11 cellular contexts compared by ENCODE assay signal in the genomic region with DNA sequence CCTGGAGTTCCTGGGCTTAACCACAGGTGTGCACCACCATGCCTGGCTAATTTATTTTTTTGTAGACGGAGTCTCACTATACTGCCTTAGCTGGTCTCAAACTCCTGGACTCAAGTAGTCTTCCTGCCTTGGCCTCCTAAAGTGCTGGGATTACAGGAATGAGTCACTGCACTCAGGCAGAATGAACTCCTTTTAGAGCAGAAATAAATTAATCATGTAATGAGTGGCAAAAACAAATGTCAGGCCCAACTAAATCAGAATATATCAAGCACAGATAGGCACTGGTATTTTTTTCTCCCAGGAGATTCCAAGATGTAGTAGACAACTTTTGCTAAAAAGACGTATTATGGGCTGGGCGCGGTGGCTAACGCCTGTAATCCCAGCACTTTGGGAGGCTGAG. TPM values are rescaled to one million over a fixed set of nuclear protein-coding genes. Genes with fewer than 3 reads are reported as not detected.
DNase-seq lines count a peak whose midpoint lies in the region; ATAC-seq, FAIRE-seq and TF ChIP-seq lines count a peak whose summit lies in the region.
"Had no signal": no experiment of that assay in that cellular context is flagged by ENCODE, and none has a peak within 500 bp of the region (broad histone marks: within the 10 kb centered on the region; RNA-seq: fewer than 3 reads in every experiment).

No MANE protein-coding gene starts in this region.

- H3K4me2 ChIP-seq in BLaER1 treated with 17β-estradiol and CSF1 and Interleukin-3, amounts not matched to agents 10 nM and 100 nM: peak overlapping the region; percentile 80 to 98 (median 93)
- H3K4me2 ChIP-seq in HCT116 (ENCODE audit: low read length) (peak overlapping the region; percentile 89; the same call in 1 of the 2 replicates), trophoblast cell (ENCODE audit: low read length) (no peak overlapping the region)

- H3K9me2 ChIP-seq in HCT116 (ENCODE audit: insufficient read depth): no peaks in the 10 kb centered on the region

- H2AFZ ChIP-seq in HCT116 (ENCODE audit: low read depth, low read length, poor library complexity, severe bottlenecking): no peak overlapping the region
- H2AFZ ChIP-seq in trophoblast cell (ENCODE audit: insufficient read depth, low read length, poor library complexity): no peak overlapping the region

- WGBS in trophoblast cell (ENCODE audit: extremely low coverage, insufficient coverage, insufficient read length): no CpG with 5 or more reads among the region's 5 CpGs

- peaks cover 30 to 50% (median 39%) of the 10 kb centered on the region in 10 experiments for H3K4me1 ChIP-seq in BLaER1 treated with 17β-estradiol and CSF1 and Interleukin-3, amounts not matched to agents 10 nM and 100 nM
- H3K4me1 ChIP-seq in HCT116 (ENCODE audit: control insufficient read depth in 1 of 2, insufficient read depth in 2 of 2, low read length in 2 of 2) (peaks cover 0 to 21% of the 10 kb centered on the region in 2 experiments; a peak in 3 of 4 replicates), trophoblast cell (ENCODE audit: control insufficient read depth in 1 of 2, insufficient read depth in 2 of 2, low read length in 2 of 2) (peaks cover 3 to 6% of the 10 kb centered on the region in 2 experiments)

- POLR2A ChIA-PET in HCT116 (lab: Charles Lee): interaction anchor here (0.7 to 1.2 kb wide), 4 partner anchors 46 to 221 kb away, joined by 3 to 5 read pairs (median 4); no protein-coding TSS in a partner anchor
- POLR2A ChIA-PET in activated CD8-positive, alpha-beta T cell treated with anti-CD3 and anti-CD28 coated beads for 36 hours (lab: Charles Lee): interaction anchor here (0.6 to 5.0 kb wide), 11 partner anchors 8 to 186 kb away, joined by 3 to 63 read pairs (median 4); a partner anchor contains a TSS

- H3K27ac Mint-ChIP-seq in activated CD8-positive, alpha-beta T cell treated with anti-CD3 and anti-CD28 coated beads for 36 hours: peak overlapping the region; percentile 100

- TF ChIP-seq CTCF in HCT116 (IDR thresholded peaks at IDR 0.05 in 2 of 3, conservative IDR thresholded peaks at IDR 0.05 in 1 of 3; ENCODE audit: borderline replicate concordance in 1 of 3, insufficient read depth in 1 of 3, low read depth in 2 of 3, low read length in 2 of 3): no peak
- no peak for TF ChIP-seq CTCF in activated CD8-positive, alpha-beta T cell treated with anti-CD3 and anti-CD28 coated beads for 36 hours (IDR thresholded peaks at IDR 0.05)

- CTCF ChIA-PET in HCT116 (lab: Charles Lee): no interaction called here
- CTCF ChIA-PET in activated CD8-positive, alpha-beta T cell treated with anti-CD3 and anti-CD28 coated beads for 36 hours (lab: Charles Lee): interaction anchor here (1.5 to 2.0 kb wide), 2 partner anchors 9 to 174 kb away, joined by 7 to 9 read pairs; no protein-coding TSS in a partner anchor

- H2BK12ac ChIP-seq in trophoblast cell (ENCODE audit: low read length): no peak overlapping the region

- no peak overlapping the region for H2BK120ac ChIP-seq in trophoblast cell (ENCODE audit: insufficient read depth, low read length, poor library complexity)

- H4K20me1 ChIP-seq in BLaER1 treated with 17β-estradiol and CSF1 and Interleukin-3, amounts not matched to agents 10 nM and 100 nM: peaks cover 61 to 75% (median 72%) of the 10 kb centered on the region in 11 experiments; a peak in 21 of 22 replicates
- H4K20me1 ChIP-seq in HCT116 (ENCODE audit: insufficient read depth): peaks cover 10% of the 10 kb centered on the region; the same call in 1 of the 2 replicates

- H3K14ac ChIP-seq in trophoblast cell (ENCODE audit: low read length): no peak overlapping the region

- no peak for TF ChIP-seq POLR2A in HCT116 (IDR thresholded peaks at IDR 0.05; ENCODE audit: borderline replicate concordance, extremely low read depth, insufficient read depth, insufficient read length)

- peaks cover 7% of the 10 kb centered on the region for H3K79me1 ChIP-seq in trophoblast cell (ENCODE audit: low read length)

- H3K18ac ChIP-seq in trophoblast cell (ENCODE audit: low read length): no peak overlapping the region

- peak overlapping the region; percentile 91 to 100 (median 97) for H3K9ac ChIP-seq in BLaER1 treated with 17β-estradiol and CSF1 and Interleukin-3, amounts not matched to agents 10 nM and 100 nM
- no peak overlapping the region for H3K9ac ChIP-seq in HCT116 (ENCODE audit: low read length)
- H3K9ac ChIP-seq in trophoblast cell (ENCODE audit: low read length): no peak overlapping the region

- no peak overlapping the region for H4K91ac ChIP-seq in trophoblast cell (ENCODE audit: low read depth, low read length)

- H3K9me3 Mint-ChIP-seq in activated CD8-positive, alpha-beta T cell treated with anti-CD3 and anti-CD28 coated beads for 36 hours: no peaks in the 10 kb centered on the region

- no TSS peak for BruUV-seq in HCT116 (replicated peaks; lab: Mats Ljungman, UMichigan)

- no peak overlapping the region for H2AK5ac ChIP-seq in trophoblast cell (ENCODE audit: low read length)

- no peak overlapping the region for H4K8ac ChIP-seq in trophoblast cell (ENCODE audit: low read depth, low read length)

- peaks cover 65 to 71% (median 68%) of the 10 kb centered on the region in 11 experiments for H3K36me3 ChIP-seq in BLaER1 treated with 17β-estradiol and CSF1 and Interleukin-3, amounts not matched to agents 10 nM and 100 nM
- H3K36me3 ChIP-seq in HCT116 (ENCODE audit: control insufficient read depth in 1 of 2, insufficient read depth in 2 of 2, low read length in 2 of 2) (peaks cover 52 to 62% of the 10 kb centered on the region in 2 experiments), trophoblast cell (ENCODE audit: control insufficient read depth in 1 of 2, insufficient read depth in 2 of 2, low read length in 2 of 2) (peaks cover 46 to 60% of the 10 kb centered on the region in 2 experiments)

- FAIRE-seq in GM19239 (lab: Jason Lieb, UNC): no peak
- FAIRE-seq: keratinocyte had no signal

- no peaks in the 10 kb centered on the region for H3K27me3 Mint-ChIP-seq in activated CD8-positive, alpha-beta T cell treated with anti-CD3 and anti-CD28 coated beads for 36 hours

- RAD21 ChIA-PET in HCT116 (lab: Charles Lee; ENCODE audit: low non-redundant PET in 1 of 2, low total read pairs in 2 of 2, uncharacterized antibody in 2 of 2, unreplicated experiment in 2 of 2): no interaction called here

- DNase-seq in HCT116 (ENCODE audit: low read depth, low spot score) (no peak), kidney tubule cell (ENCODE audit: low spot score) (peak; percentile 30), DMS153 treated with DMSO at 0.1 percent for 48 hours (lab: John Stamatoyannopoulos, UW; ENCODE audit: unreplicated experiment) (no peak), GM19239 (ENCODE audit: insufficient read length, low spot score) (no peak), trophoblast cell (no peak), NCI-H2029 (lab: John Stamatoyannopoulos, UW) (no peak)
- no peak for DNase-seq in activated CD8-positive, alpha-beta T cell treated with anti-CD3 and anti-CD28 coated beads for 36 hours
- DNase-seq: Karpas-422 had no signal

- H3K23ac ChIP-seq in trophoblast cell (ENCODE audit: low read length): no peak overlapping the region

- peak overlapping the region in 2 of 11 experiments; percentile 0 to 90; a peak in 3 of 22 replicates for H3K27ac ChIP-seq in BLaER1 treated with 17β-estradiol and CSF1 and Interleukin-3, amounts not matched to agents 10 nM and 100 nM
- H3K27ac ChIP-seq in HCT116 (ENCODE audit: low read depth, low read length) (no peak overlapping the region), trophoblast cell (ENCODE audit: low read depth, low read length) (no peak overlapping the region)

- no peaks in the 10 kb centered on the region for H3K27me3 ChIP-seq in BLaER1 treated with 17β-estradiol and CSF1 and Interleukin-3, amounts not matched to agents 10 nM and 100 nM
- no peaks in the 10 kb centered on the region for H3K27me3 ChIP-seq in HCT116 (ENCODE audit: insufficient read depth, low read length)
- no peaks in the 10 kb centered on the region for H3K27me3 ChIP-seq in trophoblast cell (ENCODE audit: insufficient read depth, low read length)

- H3K4ac ChIP-seq in trophoblast cell (ENCODE audit: low read depth, low read length): no peak overlapping the region

- no peak for TF ChIP-seq RAD21 in HCT116 (IDR thresholded peaks at IDR 0.05; ENCODE audit: low read depth)

- no peak overlapping the region for H2BK5ac ChIP-seq in trophoblast cell (ENCODE audit: low read depth, low read length, poor library complexity)

- H3K36me3 Mint-ChIP-seq in activated CD8-positive, alpha-beta T cell treated with anti-CD3 and anti-CD28 coated beads for 36 hours (ENCODE audit: low read depth): peaks cover 62% of the 10 kb centered on the region

- H3K4me1 Mint-ChIP-seq in activated CD8-positive, alpha-beta T cell treated with anti-CD3 and anti-CD28 coated beads for 36 hours (ENCODE audit: low read depth): peaks cover 44% of the 10 kb centered on the region

- peak overlapping the region; percentile 98 for H3K4me3 Mint-ChIP-seq in activated CD8-positive, alpha-beta T cell treated with anti-CD3 and anti-CD28 coated beads for 36 hours

- intact Hi-C loops in HCT116 (cut with micrococcal nuclease): no loop called here
- intact Hi-C loops in activated CD8-positive, alpha-beta T cell treated with anti-CD3 and anti-CD28 coated beads for 36 hours (cut with micrococcal nuclease): no loop called here

- no peak overlapping the region for H4K12ac ChIP-seq in trophoblast cell (ENCODE audit: low read depth, low read length)

- no peaks in the 10 kb centered on the region for H3K9me3 ChIP-seq in BLaER1 treated with 17β-estradiol and CSF1 and Interleukin-3, amounts not matched to agents 10 nM and 100 nM (replicated peaks in 1 of 11)
- H3K9me3 ChIP-seq in HCT116 (ENCODE audit: control insufficient read depth in 1 of 2, insufficient read depth in 1 of 2, low read depth in 1 of 2, low read length in 2 of 2) (no peaks in the 10 kb centered on the region), trophoblast cell (ENCODE audit: insufficient read depth, low read depth, low read length) (no peaks in the 10 kb centered on the region)

- peak overlapping the region in 9 of 10 experiments; percentile 80 to 99 (median 91); a peak in 15 of 20 replicates for H3K4me3 ChIP-seq in BLaER1 treated with 17β-estradiol and CSF1 and Interleukin-3, amounts not matched to agents 10 nM and 100 nM
- no peak overlapping the region for H3K4me3 ChIP-seq in HCT116 (replicated peaks in 1 of 2; ENCODE audit: low read depth in 1 of 2, low read length in 2 of 2)
- H3K4me3 ChIP-seq in trophoblast cell (ENCODE audit: low read depth, low read length): no peak overlapping the region

- ATAC-seq in HCT116: no peak
- no peak for ATAC-seq in activated CD8-positive, alpha-beta T cell treated with anti-CD3 and anti-CD28 coated beads for 36 hours
- ATAC-seq: Panc1 had no signal

- H3K79me2 ChIP-seq in HCT116 (ENCODE audit: insufficient read depth, low read length) (peaks cover 77% of the 10 kb centered on the region), trophoblast cell (ENCODE audit: control insufficient read depth, insufficient read depth, low read length, poor library complexity) (peaks cover 9% of the 10 kb centered on the region)

RNA-seq across cellular contexts. Expression of a gene that starts 2.6 kb away (rescaled TPM):
- total RNA-seq in HCT116 (2021; ENCODE audit: unreplicated experiment): 1,863 TPM
- polyA plus RNA-seq in HCT116 (2012): 3,637 and 4,200 TPM in 2 replicates
- 1,000 to 10,000 TPM; 2,208 to 2,269 TPM for total RNA-seq in activated CD8-positive, alpha-beta T cell treated with anti-CD3 and anti-CD28 coated beads for 36 hours
- polyA plus RNA-seq in trophoblast cell (2013): 1,291 and 1,293 TPM in 2 replicates

RNA-seq across cellular contexts. Expression of a gene that starts 30.8 kb away (rescaled TPM):
- total RNA-seq in HCT116 (2021; ENCODE audit: unreplicated experiment): 25.2 TPM
- 5.7 and 7.7 TPM in 2 replicates for polyA plus RNA-seq in HCT116 (2012)
- 10 to 100 TPM; 15.0 to 15.2 TPM for total RNA-seq in activated CD8-positive, alpha-beta T cell treated with anti-CD3 and anti-CD28 coated beads for 36 hours
- polyA plus RNA-seq in trophoblast cell (2013): 5.7 TPM in 2 replicates

RNA-seq across cellular contexts. Expression of a gene that starts 42.6 kb away (rescaled TPM):
- total RNA-seq in HCT116 (2021; ENCODE audit: unreplicated experiment): 5.0 TPM
- 2.9 and 4.1 TPM in 2 replicates for polyA plus RNA-seq in HCT116 (2012)
- under 1 TPM; 0.47 to 0.51 TPM for total RNA-seq in activated CD8-positive, alpha-beta T cell treated with anti-CD3 and anti-CD28 coated beads for 36 hours
- polyA plus RNA-seq in trophoblast cell (2013): 0.05 and 0.08 TPM in 2 replicates
- polyA plus RNA-seq: keratinocyte had no signal

Comparison
In these comparisons a context has a peak if more than half of its experiments do, and no peak if none do; other contexts are left out.
1. H3K4me3 ChIP-seq: peak in BLaER1 treated with 17β-estradiol and CSF1 and Interleukin-3, amounts not matched to agents 10 nM and 100 nM (9 of 10); none in HCT116 (0 of 2) and trophoblast cell (single experiment).
2. H3K9ac ChIP-seq: peak in BLaER1 treated with 17β-estradiol and CSF1 and Interleukin-3, amounts not matched to agents 10 nM and 100 nM (11 of 11); none in HCT116 (single experiment) and trophoblast cell (single experiment).